Comparison of ENCODE assay signal across 25 cellular contexts in genomic region chr20:2690718-2691117, GRCh38. TPM values are rescaled to one million over a fixed set of nuclear protein-coding genes. Genes with fewer than 3 reads are reported as not detected.
DNase-seq lines count a peak whose midpoint lies in the region; ATAC-seq, FAIRE-seq and TF ChIP-seq lines count a peak whose summit lies in the region.
"Had no signal": no experiment of that assay in that cellular context is flagged by ENCODE, and none has a peak within 500 bp of the region (broad histone marks: within the 10 kb centered on the region; RNA-seq: fewer than 3 reads in every experiment).

No MANE protein-coding gene starts in this region.

- TF ChIP-seq CTCF in Caco-2 (IDR thresholded peaks at IDR 0.05; ENCODE audit: insufficient read depth in 1 of 2, low read depth in 1 of 2, low read length in 1 of 2, severe bottlenecking in 1 of 2, unreplicated experiment in 1 of 2) (no peak), K562 (IDR thresholded peaks at IDR 0.05 in 2 of 3, conservative IDR thresholded peaks at IDR 0.05 in 1 of 3; ENCODE audit: insufficient read depth in 2 of 3, low read depth in 1 of 3, low read length in 3 of 3) (no peak), nephron (IDR thresholded peaks at IDR 0.05; ENCODE audit: unreplicated experiment in 3 of 3) (no peak), transverse colon (IDR thresholded peaks at IDR 0.05) (no peak)

- no peaks in the 10 kb centered on the region for H4K20me1 ChIP-seq in K562 (replicated peaks; ENCODE audit: control insufficient read depth, insufficient read depth, low read length)

- H3K9me1 ChIP-seq in K562 (ENCODE audit: control insufficient read depth, insufficient read depth, low read length), result no peaks in the 10 kb centered on the region

- peaks cover 28% of the 10 kb centered on the region for H3K4me1 Mint-ChIP-seq in T-helper 2 cell treated with Interferon-gamma antibody and Interleukin-4, amounts not matched to agents 5 μg/mL and 100 μg/mL, for 36 hours (ENCODE audit: low read depth)
- peaks cover 12% of the 10 kb centered on the region for H3K4me1 Mint-ChIP-seq in Caco-2 (ENCODE audit: low read depth, unreplicated experiment)
- peaks cover 30% of the 10 kb centered on the region for H3K4me1 Mint-ChIP-seq in nephron

- H3K27me3 ChIP-seq in Caco-2 (replicated peaks; ENCODE audit: control insufficient read depth, insufficient read depth, low read length) (peaks cover 1% of the 10 kb centered on the region), K562 (ENCODE audit: control insufficient read depth in 2 of 2, insufficient read depth in 2 of 2, low read length in 2 of 2) (peaks cover 8 to 51% of the 10 kb centered on the region in 2 experiments; a peak in 4 of 5 replicates), transverse colon (peaks cover 89% of the 10 kb centered on the region)

- no peak for ATAC-seq in K562
- ATAC-seq in GM18520 (IDR thresholded peaks at IDR 0.05; ENCODE audit: unreplicated experiment), result no peak
- ATAC-seq: activated CD4-positive, CD25-positive, alpha-beta regulatory T cell treated with anti-CD3 and anti-CD28 coated beads, Interleukin-2, amount 50 U/mL, for 24 hours; right cardiac atrium had no signal

- no peak overlapping the region for H3K9ac ChIP-seq in K562 (ENCODE audit: insufficient read depth in 1 of 2, low read depth in 2 of 2, low read length in 2 of 2)

- H3K4me3 Mint-ChIP-seq in T-helper 2 cell treated with Interferon-gamma antibody and Interleukin-4, amounts not matched to agents 5 μg/mL and 100 μg/mL, for 36 hours, result peak overlapping the region; percentile 96
- H3K4me3 Mint-ChIP-seq in Caco-2 (ENCODE audit: unreplicated experiment) (peak overlapping the region; percentile 91), nephron (peak overlapping the region; percentile 95 to 97 (median 96))

- intact Hi-C loops in Caco-2 (cut with micrococcal nuclease; ENCODE audit: unreplicated experiment) (no loop called here), K562 (cut with micrococcal nuclease) (no loop called here), transverse colon (cut with DNase I; ENCODE audit: low total_unique reads) (loop anchor here (5.0 kb wide), 1 partner anchor 38 kb away; the partner anchor contains the start of gene NOP56)

- 2% methylated on average over 6 of the region's 6 CpGs for WGBS in K562 (ENCODE audit: insufficient coverage, low coverage, missing lambda C conversion rate)
- WGBS in transverse colon (ENCODE audit: low coverage in 1 of 2), 2 donors, result 64 to 74% methylated on average over 2 to 6 of the region's 6 CpGs

- BruUV-seq in Caco-2 (replicated peaks; lab: Mats Ljungman, UMichigan), result no TSS peak
- BruUV-seq in K562 (replicated peaks; lab: Mats Ljungman, UMichigan), result no TSS peak

- CTCF ChIA-PET in Caco-2 (lab: Charles Lee) (no interaction called here), K562 (lab: Yijun Ruan, JAX; ENCODE audit: low intra/inter-chr PET ratio) (no interaction called here)

- no peaks in the 10 kb centered on the region for H3K9me3 ChIP-seq in Caco-2
- no peaks in the 10 kb centered on the region for H3K9me3 ChIP-seq in K562 (replicated peaks; ENCODE audit: control insufficient read depth, insufficient read depth, low read depth, low read length)
- H3K9me3 ChIP-seq in transverse colon, result no peaks in the 10 kb centered on the region
- H3K9me3 ChIP-seq: BLaER1 treated with 17β-estradiol and CSF1 and Interleukin-3, amounts not matched to agents 10 nM and 100 nM; tibial artery had no signal

- in situ Hi-C loops in K562 (cut with MboI) (no loop called here), transverse colon (cut with MboI; ENCODE audit: low pct_ligation_motif_present in 1 of 4, low pct_unique_long_range_greater_than_20kb in 1 of 4, low sequenced_read_pairs in 3 of 4) (no loop called here)

- no peak for DNase-seq in T-helper 2 cell treated with Interferon-gamma antibody and Interleukin-4, amounts not matched to agents 5 μg/mL and 100 μg/mL, for 36 hours (ENCODE audit: low spot score)
- DNase-seq in T-helper 2 cell (no peak), Caco-2 (no peak), K562 (ENCODE audit: extremely low read depth in 1 of 4, low spot score in 3 of 4) (no peak), NCI-H748 treated with DMSO at 0.1 percent for 48 hours (lab: John Stamatoyannopoulos, UW) (no peak), transverse colon (no peak)
- DNase-seq: activated CD8-positive, alpha-beta memory T cell treated with anti-CD3 and anti-CD28 coated beads, Interleukin-2, amount 50 U/mL, for 4 hours; dermis blood vessel endothelial cell; foreskin melanocyte; NCI-H146; NCI-H345; occipital lobe; right cardiac atrium; stimulated activated CD4-positive, alpha-beta T cell treated with anti-CD3 and anti-CD28 coated beads, Interleukin-15, amount 100 ng/mL, for 24 hours; stimulated activated naive CD4-positive, alpha-beta T cell had no signal

- H3K27ac ChIP-seq in K562 (ENCODE audit: extremely low read depth, low read depth, low read length), result no peak overlapping the region
- H3K27ac ChIP-seq in transverse colon, result no peak overlapping the region
- H3K27ac ChIP-seq: BLaER1 treated with 17β-estradiol and CSF1 and Interleukin-3, amounts not matched to agents 10 nM and 100 nM; epithelial cell of prostate had no signal

- H3K79me2 ChIP-seq in K562 (ENCODE audit: control insufficient read depth, insufficient read depth, low read length), result no peaks in the 10 kb centered on the region

- no peak for TF ChIP-seq RAD21 in K562 (CRISPR knock-in tag; conservative IDR thresholded peaks at IDR 0.05 in 1 of 2, IDR thresholded peaks at IDR 0.05 in 1 of 2)

- TF ChIP-seq EP300 in K562 (IDR thresholded peaks at IDR 0.05; ENCODE audit: low read length) (no peak), transverse colon (IDR thresholded peaks at IDR 0.05; ENCODE audit: low read depth) (no peak)

- TF ChIP-seq POLR2A in K562 (conservative IDR thresholded peaks at IDR 0.05) (no peak), transverse colon (IDR thresholded peaks at IDR 0.05) (no peak)

- H3K4me2 ChIP-seq in K562 (ENCODE audit: insufficient read depth, low read length), result no peak overlapping the region

- peaks cover 6% of the 10 kb centered on the region for H3K4me1 ChIP-seq in Caco-2
- H3K4me1 ChIP-seq in K562 (replicated peaks in 1 of 2; ENCODE audit: control insufficient read depth in 2 of 2, insufficient read depth in 2 of 2, low read length in 2 of 2), result peaks cover 0 to 19% of the 10 kb centered on the region in 2 experiments; a peak in 3 of 5 replicates
- H3K4me1 ChIP-seq in transverse colon, result peaks cover 5 to 21% (median 14%) of the 10 kb centered on the region in 4 donors

- no peak for FAIRE-seq in K562 (lab: Jason Lieb, UNC)
- FAIRE-seq: A204.1, bronchial epithelial cell, H1, HepG2 had no signal

- H3K36me3 Mint-ChIP-seq in T-helper 2 cell treated with Interferon-gamma antibody and Interleukin-4, amounts not matched to agents 5 μg/mL and 100 μg/mL, for 36 hours (ENCODE audit: low read depth), result peaks cover 8% of the 10 kb centered on the region
- peaks cover 5% of the 10 kb centered on the region for H3K36me3 Mint-ChIP-seq in Caco-2 (ENCODE audit: insufficient read depth, unreplicated experiment)
- no peaks in the 10 kb centered on the region for H3K36me3 Mint-ChIP-seq in nephron (ENCODE audit: low read depth)

- H3K27ac Mint-ChIP-seq in T-helper 2 cell treated with Interferon-gamma antibody and Interleukin-4, amounts not matched to agents 5 μg/mL and 100 μg/mL, for 36 hours, result no peak overlapping the region
- H3K27ac Mint-ChIP-seq in Caco-2 (ENCODE audit: unreplicated experiment) (no peak overlapping the region), nephron (peak overlapping the region; percentile 3 to 80 (median 58))

- H3K9me3 Mint-ChIP-seq in T-helper 2 cell treated with Interferon-gamma antibody and Interleukin-4, amounts not matched to agents 5 μg/mL and 100 μg/mL, for 36 hours, result no peaks in the 10 kb centered on the region
- H3K9me3 Mint-ChIP-seq in Caco-2 (ENCODE audit: unreplicated experiment), result no peaks in the 10 kb centered on the region
- H3K9me3 Mint-ChIP-seq in nephron, result no peaks in the 10 kb centered on the region

- no peak overlapping the region for H2AFZ ChIP-seq in K562 (ENCODE audit: low read depth, low read length)

- H3K36me3 ChIP-seq in Caco-2 (ENCODE audit: control insufficient read depth, insufficient read depth, low read length), result no peaks in the 10 kb centered on the region
- no peaks in the 10 kb centered on the region for H3K36me3 ChIP-seq in K562 (ENCODE audit: control insufficient read depth, insufficient read depth, low read length)
- H3K36me3 ChIP-seq in transverse colon, result no peaks in the 10 kb centered on the region
- H3K36me3 ChIP-seq: BLaER1 treated with 17β-estradiol and CSF1 and Interleukin-3, amounts not matched to agents 10 nM and 100 nM; tibial artery had no signal

- peaks cover 45% of the 10 kb centered on the region for H3K27me3 Mint-ChIP-seq in T-helper 2 cell treated with Interferon-gamma antibody and Interleukin-4, amounts not matched to agents 5 μg/mL and 100 μg/mL, for 36 hours (ENCODE audit: low read depth)
- H3K27me3 Mint-ChIP-seq in Caco-2 (ENCODE audit: insufficient read depth, unreplicated experiment) (peaks cover 15% of the 10 kb centered on the region), nephron (ENCODE audit: low read depth) (peaks cover 83% of the 10 kb centered on the region)

- H3K4me3 ChIP-seq in Caco-2 (ENCODE audit: low read depth, low read length) (no peak overlapping the region), K562 (no peak overlapping the region), transverse colon (no peak overlapping the region)
- H3K4me3 ChIP-seq: BLaER1 treated with 17β-estradiol and CSF1 and Interleukin-3, amounts not matched to agents 10 nM and 100 nM; tibial artery had no signal

- POLR2A ChIA-PET in Caco-2 (lab: Charles Lee) (no interaction called here), K562 (lab: Yijun Ruan, JAX) (no interaction called here)

RNA-seq across cellular contexts. Expression of gene EBF4, which starts 1.9 kb away (rescaled TPM):
- total RNA-seq in Caco-2 (2022), result 5.7 and 7.5 TPM in 2 replicates
- total RNA-seq in K562 (2011; cell fraction: chromatin; rRNA removed; ENCODE audit: low replicate concordance), result 0.25 and 0.62 TPM in 2 replicates
- total RNA-seq in K562 (2011; cell fraction: nucleolus; rRNA removed), result 0.17 and 0.39 TPM in 2 replicates
- total RNA-seq in K562 (2011; cell fraction: nucleoplasm; rRNA removed), result not detected in 2 replicates
- total RNA-seq in K562 (2014; rRNA removed), result 0.09 TPM in 1 of 2 replicates, not detected in the other
- total RNA-seq in K562 (2014; rRNA removed; fragmentation: Illumina TruSeq; extraction: Trizol), result not detected in 2 replicates
- total RNA-seq in K562 (2015; rRNA removed; fragmentation: Illumina TruSeq; extraction: Trizol), result not detected in 2 replicates
- total RNA-seq in K562 (2021), result not detected in 2 replicates
- 0.04 TPM in 1 of 2 replicates, not detected in the other for polyA plus RNA-seq in K562 (2011; rRNA removed)
- 0.03 and 0.16 TPM in 2 replicates for polyA plus RNA-seq in K562 (2011; cell fraction: cytosol; rRNA removed)
- polyA plus RNA-seq in K562 (2011; cell fraction: nucleus; rRNA removed), result 0.21 and 0.34 TPM in 2 replicates
- polyA plus RNA-seq in K562 (2012), result 0.32 TPM in 1 of 2 replicates, not detected in the other
- polyA plus RNA-seq in K562 (2014; fragmentation: Illumina TruSeq; extraction: Trizol), result not detected in 2 replicates
- not detected for polyA plus RNA-seq in K562 (2014; fragmentation: Nextera tagmentation; extraction: Ambion mirVana)
- polyA plus RNA-seq in K562 (2014; rRNA removed), result not detected in 2 replicates
- polyA minus RNA-seq in K562 (2011; rRNA and poly(A)+ RNA removed), result not detected in 2 replicates
- not detected in 2 replicates for polyA minus RNA-seq in K562 (2011; cell fraction: cytosol; rRNA and poly(A)+ RNA removed)
- 0.22 TPM in 1 of 2 replicates, not detected in the other for polyA minus RNA-seq in K562 (2011; cell fraction: nucleus; rRNA and poly(A)+ RNA removed)
- total RNA-seq in transverse colon, result 100 to 1,000 TPM in 1 of 4 donors, 1 to 10 TPM in 3; 3.7 to 101 (median 5.4) TPM

RNA-seq across cellular contexts. Expression of gene IDH3B, which starts 26.7 kb away (rescaled TPM):
- total RNA-seq in Caco-2 (2022) (123 and 137 TPM in 2 replicates), K562 (2014; rRNA removed) (168 and 199 TPM in 2 replicates), K562 (2014; rRNA removed; fragmentation: Illumina TruSeq; extraction: Trizol) (122 and 130 TPM in 2 replicates), K562 (2015; rRNA removed; fragmentation: Illumina TruSeq; extraction: Trizol) (130 and 133 TPM in 2 replicates), K562 (2021) (148 and 157 TPM in 2 replicates), transverse colon (100 to 1,000 TPM in 2 of 4 donors, 10 to 100 TPM in 2; 71.8 to 152 (median 106) TPM)
- 210 and 456 TPM in 2 replicates for total RNA-seq in K562 (2011; cell fraction: chromatin; rRNA removed; ENCODE audit: low replicate concordance)
- total RNA-seq in K562 (2011; cell fraction: nucleolus; rRNA removed), result 264 and 268 TPM in 2 replicates
- 232 and 256 TPM in 2 replicates for total RNA-seq in K562 (2011; cell fraction: nucleoplasm; rRNA removed)
- polyA plus RNA-seq in K562 (2011; rRNA removed) (224 and 343 TPM in 2 replicates), K562 (2014; fragmentation: Illumina TruSeq; extraction: Trizol) (151 and 155 TPM in 2 replicates), K562 (2014; fragmentation: Nextera tagmentation; extraction: Ambion mirVana) (10 to 100 TPM; 91.7 to 92.3 TPM), K562 (2014; rRNA removed) (196 and 222 TPM in 2 replicates)
- polyA plus RNA-seq in K562 (2011; cell fraction: cytosol; rRNA removed), result 241 and 417 TPM in 2 replicates
- polyA plus RNA-seq in K562 (2011; cell fraction: nucleus; rRNA removed), result 535 and 1,075 TPM in 2 replicates
- polyA plus RNA-seq in K562 (2012), result 97.1 and 153 TPM in 2 replicates
- 242 and 358 TPM in 2 replicates for polyA minus RNA-seq in K562 (2011; rRNA and poly(A)+ RNA removed)
- 91.2 and 115 TPM in 2 replicates for polyA minus RNA-seq in K562 (2011; cell fraction: cytosol; rRNA and poly(A)+ RNA removed)
- polyA minus RNA-seq in K562 (2011; cell fraction: nucleus; rRNA and poly(A)+ RNA removed), result 85.5 and 190 TPM in 2 replicates

RNA-seq across cellular contexts. Expression of gene NOP56, which starts 38.3 kb away (rescaled TPM):
- 497 and 524 TPM in 2 replicates for total RNA-seq in Caco-2 (2022)
- 996 and 1,662 TPM in 2 replicates for total RNA-seq in K562 (2011; cell fraction: chromatin; rRNA removed; ENCODE audit: low replicate concordance)
- 1,111 and 1,184 TPM in 2 replicates for total RNA-seq in K562 (2011; cell fraction: nucleolus; rRNA removed)
- total RNA-seq in K562 (2011; cell fraction: nucleoplasm; rRNA removed), result 825 and 908 TPM in 2 replicates
- 528 and 570 TPM in 2 replicates for total RNA-seq in K562 (2014; rRNA removed)
- total RNA-seq in K562 (2014; rRNA removed; fragmentation: Illumina TruSeq; extraction: Trizol), result 581 and 590 TPM in 2 replicates
- 631 and 697 TPM in 2 replicates for total RNA-seq in K562 (2015; rRNA removed; fragmentation: Illumina TruSeq; extraction: Trizol)
- 393 and 397 TPM in 2 replicates for total RNA-seq in K562 (2021)
- polyA plus RNA-seq in K562 (2011; rRNA removed), result 376 and 404 TPM in 2 replicates
- polyA plus RNA-seq in K562 (2011; cell fraction: cytosol; rRNA removed), result 226 and 291 TPM in 2 replicates
- 1,530 and 1,680 TPM in 2 replicates for polyA plus RNA-seq in K562 (2011; cell fraction: nucleus; rRNA removed)
- polyA plus RNA-seq in K562 (2012), result 190 and 399 TPM in 2 replicates
- polyA plus RNA-seq in K562 (2014; fragmentation: Illumina TruSeq; extraction: Trizol), result 441 and 482 TPM in 2 replicates
- 100 to 1,000 TPM; 295 to 439 TPM for polyA plus RNA-seq in K562 (2014; fragmentation: Nextera tagmentation; extraction: Ambion mirVana)
- 427 and 428 TPM in 2 replicates for polyA plus RNA-seq in K562 (2014; rRNA removed)
- 583 and 607 TPM in 2 replicates for polyA minus RNA-seq in K562 (2011; rRNA and poly(A)+ RNA removed)
- polyA minus RNA-seq in K562 (2011; cell fraction: cytosol; rRNA and poly(A)+ RNA removed), result 235 and 353 TPM in 2 replicates
- 490 and 782 TPM in 2 replicates for polyA minus RNA-seq in K562 (2011; cell fraction: nucleus; rRNA and poly(A)+ RNA removed)
- total RNA-seq in transverse colon, result 100 to 1,000 TPM in 2 of 4 donors, 10 to 100 TPM in 2; 32.8 to 303 (median 126) TPM

Comparison
In these comparisons a context has a peak if more than half of its experiments do, and no peak if none do; other contexts are left out.
1. H3K27ac Mint-ChIP-seq: peak in nephron (3 of 3); none in T-helper 2 cell treated with Interferon-gamma antibody and Interleukin-4, amounts not matched to agents 5 μg/mL and 100 μg/mL, for 36 hours (single experiment) and Caco-2 (single experiment).
2. Peak in every context shown above with its lines, with median percentiles within 50 percentile points of each other: H3K4me3 Mint-ChIP-seq.